ENCODE assay signal across 23 cellular contexts in the genomic region with DNA sequence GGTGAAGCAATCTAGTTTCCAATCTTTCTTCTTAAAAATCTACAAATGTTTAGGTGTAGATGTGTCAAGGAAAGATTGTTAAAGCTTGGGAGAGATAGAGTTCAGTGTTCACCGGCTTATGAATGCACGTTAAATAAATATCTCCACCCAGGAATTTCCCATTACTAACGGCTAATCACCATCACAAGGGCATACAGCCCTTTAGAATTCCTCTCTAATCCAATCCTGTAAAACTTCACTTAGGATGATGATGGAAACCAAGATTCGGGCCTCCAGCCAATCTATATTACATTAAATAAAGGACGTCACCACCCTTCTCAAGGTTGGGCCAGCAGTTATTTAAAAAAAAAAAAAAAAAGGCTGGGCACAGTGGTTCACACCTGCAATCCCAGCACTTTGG. TPM values are rescaled to one million over a fixed set of nuclear protein-coding genes. Genes with fewer than 3 reads are reported as not detected.
DNase-seq lines count a peak whose midpoint lies in the region; ATAC-seq and TF ChIP-seq lines count a peak whose summit lies in the region.
"Had no signal": no experiment of that assay in that cellular context is flagged by ENCODE, and none has a peak within 500 bp of the region (broad histone marks: within the 10 kb centered on the region; RNA-seq: fewer than 3 reads in every experiment).

No MANE protein-coding gene starts in this region.

- DNase-seq in HAP-1 (ENCODE audit: low spot score in 2 of 2), result peak; percentile 72 to 99
- peak; percentile 84 for DNase-seq in PC-3
- peak; percentile 37 for DNase-seq in hepatocyte (ENCODE audit: low spot score)
- no peak for DNase-seq in superior temporal gyrus (ENCODE audit: extremely low spot score)
- DNase-seq in SW 1271 (lab: John Stamatoyannopoulos, UW), result no peak
- DNase-seq in T-helper 2 cell, result no peak
- DNase-seq: activated CD4-positive, alpha-beta T cell treated with anti-CD3 and anti-CD28 coated beads for 1 hour; activated effector memory CD4-positive, alpha-beta T cell treated with anti-CD3 and anti-CD28 coated beads, Interleukin-2, amount 50 U/mL, for 16 hours; central memory CD4-positive, alpha-beta T cell; dermis blood vessel endothelial cell; DND-41; midbrain; NCI-H1694 treated with DMSO at 0.1 percent for 48 hours; NCI-H2171 treated with DMSO at 0.1 percent for 48 hours; NCI-H524; retina; RPMI8226; spleen; T-helper 17 cell had no signal

- in situ Hi-C loops in HAP-1 (cut with MboI; ENCODE audit: low sequenced_read_pairs), result no loop called here

- CTCF ChIA-PET in PC-3 (lab: Charles Lee), result interaction anchor here (0.7 kb wide), 1 partner anchor 24 kb away, joined by 3 read pairs; no protein-coding TSS in a partner anchor

- TF ChIP-seq CTCF in PC-3 (conservative IDR thresholded peaks at IDR 0.05; ENCODE audit: low read depth, low read length) (no peak), hepatocyte (IDR thresholded peaks at IDR 0.05; ENCODE audit: poor library complexity) (no peak)

- BruUV-seq in PC-3 (replicated peaks; lab: Mats Ljungman, UMichigan), result no TSS peak

- H4K20me1 ChIP-seq in PC-3 (ENCODE audit: low read length), result no peaks in the 10 kb centered on the region
- no peaks in the 10 kb centered on the region for H4K20me1 ChIP-seq in hepatocyte (ENCODE audit: insufficient read depth, poor library complexity, severe bottlenecking)

- H3K27me3 ChIP-seq in HAP-1 (ENCODE audit: low read depth), result no peaks in the 10 kb centered on the region
- no peaks in the 10 kb centered on the region for H3K27me3 ChIP-seq in PC-3 (ENCODE audit: low read length)
- H3K27me3 ChIP-seq in hepatocyte, result no peaks in the 10 kb centered on the region
- H3K27me3 ChIP-seq in skeletal muscle tissue (ENCODE audit: control insufficient read depth in 3 of 3, insufficient read depth in 3 of 3, low read length in 3 of 3), result no peaks in the 10 kb centered on the region
- H3K27me3 ChIP-seq: spleen, suprapubic skin had no signal

- 50% methylated on average over 5 of the region's 5 CpGs for WGBS in hepatocyte (ENCODE audit: low lambda C conversion rate, missing lambda C conversion rate)

- H3K36me3 ChIP-seq in HAP-1 (replicated peaks), result no peaks in the 10 kb centered on the region
- no peaks in the 10 kb centered on the region for H3K36me3 ChIP-seq in PC-3 (ENCODE audit: low read depth, low read length)
- H3K36me3 ChIP-seq in hepatocyte (replicated peaks; ENCODE audit: insufficient read depth, low read depth), result no peaks in the 10 kb centered on the region
- no peaks in the 10 kb centered on the region for H3K36me3 ChIP-seq in skeletal muscle tissue (ENCODE audit: control insufficient read depth in 3 of 3, insufficient read depth in 3 of 3, low read length in 3 of 3)
- H3K36me3 ChIP-seq: suprapubic skin had no signal

- no peaks in the 10 kb centered on the region for H3F3A ChIP-seq in PC-3 (ENCODE audit: low read length, unreplicated experiment)

- H3K4me3 ChIP-seq in HAP-1 (no peak overlapping the region), PC-3 (ENCODE audit: low read length) (no peak overlapping the region), hepatocyte (no peak overlapping the region), skeletal muscle tissue (ENCODE audit: low read length in 3 of 3) (no peak overlapping the region)
- H3K4me3 ChIP-seq: spleen, suprapubic skin had no signal

- H3K4me1 ChIP-seq in HAP-1 (peaks cover 50% of the 10 kb centered on the region), PC-3 (ENCODE audit: insufficient read depth, low read length) (peaks cover 29% of the 10 kb centered on the region), hepatocyte (ENCODE audit: insufficient read depth) (peaks cover 20% of the 10 kb centered on the region), skeletal muscle tissue (ENCODE audit: control insufficient read depth in 3 of 3, insufficient read depth in 3 of 3, low read length in 3 of 3) (peaks cover 26 to 31% (median 28%) of the 10 kb centered on the region in 3 donors)

- H3K9me2 ChIP-seq in PC-3 (replicated peaks; ENCODE audit: low read length) (no peaks in the 10 kb centered on the region), hepatocyte (replicated peaks; ENCODE audit: insufficient read depth) (no peaks in the 10 kb centered on the region)

- H2AFZ ChIP-seq in PC-3 (ENCODE audit: low read length) (no peak overlapping the region), hepatocyte (no peak overlapping the region)

- intact Hi-C loops in PC-3 (cut with micrococcal nuclease), result no loop called here

- no peaks in the 10 kb centered on the region for H3K79me2 ChIP-seq in PC-3 (ENCODE audit: low read length)
- peaks cover 92% of the 10 kb centered on the region for H3K79me2 ChIP-seq in hepatocyte

- peak overlapping the region; percentile 75 for H3K9ac ChIP-seq in PC-3 (ENCODE audit: low read length)
- H3K9ac ChIP-seq in skeletal muscle tissue (ENCODE audit: low read depth in 1 of 3, low read length in 3 of 3), result no peak overlapping the region

- peak; percentile 97 for ATAC-seq in PC-3
- ATAC-seq: natural killer cell treated with Interleukin-12 subunit alpha and Interleukin-12 subunit beta and Interleukin-15 and Interleukin-18, amount 100 ng/mL, for 72 hours; T-helper 17 cell had no signal

- peak overlapping the region; percentile 97 for H3K27ac ChIP-seq in PC-3 (ENCODE audit: low read length)
- H3K27ac ChIP-seq in hepatocyte, result peak overlapping the region; percentile 78
- H3K27ac ChIP-seq in skeletal muscle tissue (ENCODE audit: low read depth, low read length), result peak overlapping the region; percentile 17
- H3K27ac ChIP-seq: C4-2B, suprapubic skin had no signal

- POLR2A ChIA-PET in PC-3 (lab: Charles Lee; ENCODE audit: unreplicated experiment), result no interaction called here

- peak overlapping the region; percentile 72 for H3K4me2 ChIP-seq in PC-3 (ENCODE audit: low read length)
- no peak overlapping the region for H3K4me2 ChIP-seq in hepatocyte

- H3K9me3 ChIP-seq in HAP-1 (no peaks in the 10 kb centered on the region), PC-3 (ENCODE audit: low read length) (no peaks in the 10 kb centered on the region), hepatocyte (ENCODE audit: low read depth) (no peaks in the 10 kb centered on the region), skeletal muscle tissue (ENCODE audit: control insufficient read depth in 3 of 3, low read length in 3 of 3) (no peaks in the 10 kb centered on the region)
- H3K9me3 ChIP-seq: spleen, suprapubic skin had no signal

RNA-seq across cellular contexts. Expression of a gene that starts 23.3 kb away (rescaled TPM):
- 4.4 and 6.7 TPM in 2 replicates for total RNA-seq in PC-3 (2014; rRNA removed)
- total RNA-seq in hepatocyte, result 74.1 and 78.0 TPM in 2 replicates
- polyA plus RNA-seq in hepatocyte, result 13.4 and 14.3 TPM in 2 replicates
- total RNA-seq in skeletal muscle tissue, result 20.4 TPM

Comparison
In these comparisons a context has a peak if more than half of its experiments do, and no peak if none do; other contexts are left out.
1. DNase-seq: peak in HAP-1 (2 of 2), PC-3 (single experiment) and hepatocyte (single experiment); none in superior temporal gyrus (single experiment), SW 1271 (0 of 2) and T-helper 2 cell (0 of 5).
2. H3K27ac ChIP-seq: peak in every context shown above with its lines; median percentile 97 in PC-3; 78 in hepatocyte; 17 in skeletal muscle tissue.